Comparison of ENCODE assay signal across 8 cellular contexts in genomic region chr9:113059581-113060284, GRCh38. TPM values are rescaled to one million over a fixed set of nuclear protein-coding genes. Genes with fewer than 3 reads are reported as not detected.
DNase-seq lines count a peak whose midpoint lies in the region; ATAC-seq and TF ChIP-seq lines count a peak whose summit lies in the region.
"Not testable (repeated sequence)": the region's sequence is repeated elsewhere in the genome, so short reads cannot be mapped to it uniquely, and the experiment has no call there.

No MANE protein-coding gene starts in this region.

- peak overlapping the region; percentile 13 for H3K4me3 ChIP-seq in CD4-positive, CD25-positive, alpha-beta regulatory T cell (ENCODE audit: low read depth, low read length)
- H3K4me3 ChIP-seq in HEK293 (ENCODE audit: low read depth, low read length): peak overlapping the region; percentile 21
- H3K4me3 ChIP-seq in thyroid gland (replicated peaks in 1 of 3): not testable (repeated sequence)

- H3K4me3 Mint-ChIP-seq in CD4-positive, CD25-positive, alpha-beta regulatory T cell: peak overlapping the region in 1 of 4 donors; percentile 75
- H3K4me3 Mint-ChIP-seq in activated CD8-positive, alpha-beta memory T cell treated with anti-CD3 and anti-CD28 coated beads, Interleukin-2, amount 10 ng/mL, durations not matched to agents 7 days and 5 days: not testable (repeated sequence)

- not testable (repeated sequence) for H3K27ac Mint-ChIP-seq in CD4-positive, CD25-positive, alpha-beta regulatory T cell
- H3K27ac Mint-ChIP-seq in activated CD8-positive, alpha-beta memory T cell treated with anti-CD3 and anti-CD28 coated beads, Interleukin-2, amount 10 ng/mL, durations not matched to agents 7 days and 5 days: peak overlapping the region; percentile 29

- DNase-seq in CD4-positive, CD25-positive, alpha-beta regulatory T cell; activated CD8-positive, alpha-beta memory T cell treated with anti-CD3 and anti-CD28 coated beads, Interleukin-2, amount 10 ng/mL, durations not matched to agents 7 days and 5 days: not testable (repeated sequence)
- DNase-seq in NCI-H748 (lab: John Stamatoyannopoulos, UW; ENCODE audit: unreplicated experiment): peak; percentile 17
- DNase-seq in astrocyte of the hippocampus (ENCODE audit: low read depth, low spot score): peak; percentile 15
- peak; percentile 10 for DNase-seq in iPS-NIHi11 (ENCODE audit: low spot score)
- peak; percentile 82 for DNase-seq in posterior vena cava (ENCODE audit: low spot score)
- DNase-seq in thyroid gland: peak; percentile 2 to 5

- not testable (repeated sequence) for TF ChIP-seq CTCF in HEK293 (tag by site-specific recombination; IDR thresholded peaks at IDR 0.05); thyroid gland (IDR thresholded peaks at IDR 0.05)

- CTCF ChIA-PET in HEK293 (lab: Yijun Ruan, JAX): interaction anchor here (0.7 kb wide), 1 partner anchor 12 kb away, joined by 5 read pairs; no protein-coding TSS in a partner anchor
- CTCF ChIA-PET in activated CD8-positive, alpha-beta memory T cell treated with anti-CD3 and anti-CD28 coated beads, Interleukin-2, amount 10 ng/mL, durations not matched to agents 7 days and 5 days (lab: Charles Lee): not testable (repeated sequence)

- H3K27me3 Mint-ChIP-seq in CD4-positive, CD25-positive, alpha-beta regulatory T cell; activated CD8-positive, alpha-beta memory T cell treated with anti-CD3 and anti-CD28 coated beads, Interleukin-2, amount 10 ng/mL, durations not matched to agents 7 days and 5 days: not testable (repeated sequence)

- POLR2A ChIA-PET in HEK293 (lab: Yijun Ruan, JAX): not testable (repeated sequence)

- H3K4me1 ChIP-seq in CD4-positive, CD25-positive, alpha-beta regulatory T cell (ENCODE audit: control insufficient read depth, insufficient read depth, low read length, poor library complexity, severe bottlenecking); HEK293 (ENCODE audit: control insufficient read depth, insufficient read depth, low read length); thyroid gland: not testable (repeated sequence)

- TF ChIP-seq POLR2A in thyroid gland (IDR thresholded peaks at IDR 0.05): not testable (repeated sequence)

- WGBS in thyroid gland, 2 donors: 2 to 13% methylated on average over 17 to 44 of the region's 61 CpGs

- not testable (repeated sequence) for H3K36me3 ChIP-seq in CD4-positive, CD25-positive, alpha-beta regulatory T cell (ENCODE audit: control insufficient read depth, insufficient read depth, low read length); HEK293 (ENCODE audit: control insufficient read depth in 2 of 2, insufficient read depth in 1 of 2, low read length in 2 of 2); thyroid gland

- H3K27ac ChIP-seq in CD4-positive, CD25-positive, alpha-beta regulatory T cell (ENCODE audit: insufficient read depth, low read length, poor library complexity, severe bottlenecking); HEK293 (ENCODE audit: extremely low read depth, low read depth, low read length); thyroid gland: not testable (repeated sequence)

- not testable (repeated sequence) for H3K27me3 ChIP-seq in CD4-positive, CD25-positive, alpha-beta regulatory T cell (ENCODE audit: control insufficient read depth, insufficient read depth, low read length)
- H3K27me3 ChIP-seq in thyroid gland: peaks cover 10% of the 10 kb centered on the region

- peaks cover 0 to 11% (median 2%) of the 10 kb centered on the region in 4 donors for H3K4me1 Mint-ChIP-seq in CD4-positive, CD25-positive, alpha-beta regulatory T cell
- H3K4me1 Mint-ChIP-seq in activated CD8-positive, alpha-beta memory T cell treated with anti-CD3 and anti-CD28 coated beads, Interleukin-2, amount 10 ng/mL, durations not matched to agents 7 days and 5 days: not testable (repeated sequence)

- ATAC-seq in CD4-positive, CD25-positive, alpha-beta regulatory T cell (ENCODE audit: low read depth in 2 of 2); activated CD8-positive, alpha-beta memory T cell treated with anti-CD3 and anti-CD28 coated beads, Interleukin-2, amount 10 ng/mL, durations not matched to agents 7 days and 5 days: not testable (repeated sequence)

- H3K9me3 Mint-ChIP-seq in CD4-positive, CD25-positive, alpha-beta regulatory T cell: peaks cover 0 to 14% (median 3%) of the 10 kb centered on the region in 7 donors
- H3K9me3 Mint-ChIP-seq in activated CD8-positive, alpha-beta memory T cell treated with anti-CD3 and anti-CD28 coated beads, Interleukin-2, amount 10 ng/mL, durations not matched to agents 7 days and 5 days (ENCODE audit: low read depth): not testable (repeated sequence)

- H3K9me3 ChIP-seq in CD4-positive, CD25-positive, alpha-beta regulatory T cell (ENCODE audit: control insufficient read depth in 2 of 2, low read length in 2 of 2): peaks cover 28 to 42% of the 10 kb centered on the region in 2 experiments
- H3K9me3 ChIP-seq in HEK293 (ENCODE audit: control insufficient read depth, insufficient read depth, low read depth, low read length); thyroid gland: not testable (repeated sequence)

- H3K36me3 Mint-ChIP-seq in CD4-positive, CD25-positive, alpha-beta regulatory T cell; activated CD8-positive, alpha-beta memory T cell treated with anti-CD3 and anti-CD28 coated beads, Interleukin-2, amount 10 ng/mL, durations not matched to agents 7 days and 5 days: not testable (repeated sequence)

- intact Hi-C loops in posterior vena cava (cut with DNase I); thyroid gland (cut with DNase I): not testable (repeated sequence)

TF ChIP-seq in HEK293, 187 proteins besides CTCF, POLR2A, EP300 and RAD21 (continues in another document):
- TF ChIP-seq SP2 (tag by site-specific recombination; IDR thresholded peaks at IDR 0.05): peak; percentile 64
- TF ChIP-seq ZEB2 (tag by site-specific recombination; IDR thresholded peaks at IDR 0.05): 0 out of 2 replicates have a peak, but pooled peaks have one; percentile 30
- peak; percentile 35 for TF ChIP-seq ZIC2 (tag by site-specific recombination; IDR thresholded peaks at IDR 0.05)
- TF ChIP-seq ZNF501 (tag by site-specific recombination; IDR thresholded peaks at IDR 0.05): 0 out of 2 replicates have a peak, but pooled peaks have one; percentile 23
- peak; percentile 59 for TF ChIP-seq ZNF335 (tag by site-specific recombination; conservative IDR thresholded peaks at IDR 0.05)
- peak; percentile 61 for TF ChIP-seq GLIS1 (tag by site-specific recombination; IDR thresholded peaks at IDR 0.05)
- 0 out of 2 replicates have a peak, but pooled peaks have one; percentile 14 for TF ChIP-seq SP7 (tag by site-specific recombination; IDR thresholded peaks at IDR 0.05)
- peak; percentile 96 for TF ChIP-seq ZNF518A (tag by site-specific recombination; conservative IDR thresholded peaks at IDR 0.05; ENCODE audit: low read depth)
- 0 out of 2 replicates have a peak, but pooled peaks have one; percentile 18 for TF ChIP-seq ZNF366 (tag by site-specific recombination; conservative IDR thresholded peaks at IDR 0.05)

RNA-seq across cellular contexts. Expression of gene ZFP37, which starts 3.2 kb away (rescaled TPM):
- 1.8 TPM for total RNA-seq in CD4-positive, CD25-positive, alpha-beta regulatory T cell
- polyA plus RNA-seq in CD4-positive, CD25-positive, alpha-beta regulatory T cell: 1 to 10 TPM; 1.1 to 3.2 (median 1.6) TPM
- 1 to 10 TPM in 1 of 2 experiments, under 1 TPM in 1; 0.77 to 1.1 TPM for total RNA-seq in activated CD8-positive, alpha-beta memory T cell treated with anti-CD3 and anti-CD28 coated beads, Interleukin-2, amount 10 ng/mL, durations not matched to agents 7 days and 5 days
- total RNA-seq in posterior vena cava (1 to 10 TPM; 3.6 to 4.4 TPM), thyroid gland (1 to 10 TPM; 3.2 to 5.8 (median 4.6) TPM)

RNA-seq across cellular contexts. Expression of gene ZNF883, which starts 47.7 kb away (rescaled TPM):
- total RNA-seq in CD4-positive, CD25-positive, alpha-beta regulatory T cell: 0.52 TPM
- 1 to 10 TPM in 1 of 4 donors, under 1 TPM in 3; 0.25 to 1.1 (median 0.55) TPM for polyA plus RNA-seq in CD4-positive, CD25-positive, alpha-beta regulatory T cell
- under 1 TPM in 1 of 2 experiments, not detected in 1; 0.44 TPM for total RNA-seq in activated CD8-positive, alpha-beta memory T cell treated with anti-CD3 and anti-CD28 coated beads, Interleukin-2, amount 10 ng/mL, durations not matched to agents 7 days and 5 days
- total RNA-seq in posterior vena cava (1 to 10 TPM; 2.1 to 3.2 TPM), thyroid gland (1 to 10 TPM in 1 of 4 donors, under 1 TPM in 3; 0.33 to 3.0 (median 0.59) TPM)
